Comparison of ENCODE assay signal across 9 cellular contexts in genomic region chr1:111515291-111516007, GRCh38. TPM values are rescaled to one million over a fixed set of nuclear protein-coding genes. Genes with fewer than 3 reads are reported as not detected.
DNase-seq lines count a peak whose midpoint lies in the region; ATAC-seq and TF ChIP-seq lines count a peak whose summit lies in the region.
"Had no signal": no experiment of that assay in that cellular context is flagged by ENCODE, and none has a peak within 500 bp of the region (broad histone marks: within the 10 kb centered on the region; RNA-seq: fewer than 3 reads in every experiment).

No MANE protein-coding gene starts in this region.

- no peaks in the 10 kb centered on the region for H3F3A ChIP-seq in SK-N-SH (replicated peaks; ENCODE audit: insufficient read depth)

- no peak overlapping the region for H2AFZ ChIP-seq in SK-N-SH (ENCODE audit: low read depth)

- no peaks in the 10 kb centered on the region for H3K9me3 Mint-ChIP-seq in activated CD4-positive, alpha-beta T cell treated with anti-CD3 and anti-CD28 coated beads, Interleukin-2, amount 10 ng/mL, durations not matched to agents 7 days and 5 days

- H3K9me3 ChIP-seq in SK-N-SH: no peaks in the 10 kb centered on the region
- no peaks in the 10 kb centered on the region for H3K9me3 ChIP-seq in effector memory CD4-positive, alpha-beta T cell (ENCODE audit: control insufficient read depth, low read length)

- H3K27me3 ChIP-seq in SK-N-SH (ENCODE audit: insufficient read depth): no peaks in the 10 kb centered on the region
- H3K27me3 ChIP-seq in effector memory CD4-positive, alpha-beta T cell (replicated peaks; ENCODE audit: control insufficient read depth, insufficient read depth, low read length, poor library complexity, severe bottlenecking): no peaks in the 10 kb centered on the region

- no peak overlapping the region for H3K4me3 ChIP-seq in SK-N-SH (ENCODE audit: low read depth in 2 of 2, low read length in 1 of 2)
- H3K4me3 ChIP-seq in effector memory CD4-positive, alpha-beta T cell (ENCODE audit: insufficient read depth, low read depth, low read length, poor library complexity, severe bottlenecking): peak overlapping the region; percentile 36

- CTCF ChIA-PET in activated CD4-positive, alpha-beta T cell treated with anti-CD3 and anti-CD28 coated beads, Interleukin-2, amount 10 ng/mL, durations not matched to agents 7 days and 5 days (lab: Charles Lee): interaction anchor here (1.0 to 4.8 kb wide), 4 partner anchors 7 to 107 kb away, joined by 3 to 40 read pairs (median 4); no protein-coding TSS in a partner anchor
- CTCF ChIA-PET in SK-N-SH (lab: Yijun Ruan, JAX): interaction anchor here (0.7 to 0.9 kb wide), 2 partner anchors 33 to 254 kb away, joined by 3 read pairs; no protein-coding TSS in a partner anchor

- H4K20me1 ChIP-seq in SK-N-SH (ENCODE audit: insufficient read depth): no peaks in the 10 kb centered on the region

- no peak for ATAC-seq in HG03039 (IDR thresholded peaks at IDR 0.05; ENCODE audit: unreplicated experiment)

- H3K9ac ChIP-seq in SK-N-SH: no peak overlapping the region

- no peaks in the 10 kb centered on the region for H3K36me3 ChIP-seq in SK-N-SH (replicated peaks in 1 of 2; ENCODE audit: control insufficient read depth in 1 of 2, insufficient read depth in 2 of 2, low read length in 1 of 2)
- no peaks in the 10 kb centered on the region for H3K36me3 ChIP-seq in effector memory CD4-positive, alpha-beta T cell (ENCODE audit: control insufficient read depth, insufficient read depth, low read length)

- no peak overlapping the region for H3K4me3 Mint-ChIP-seq in activated CD4-positive, alpha-beta T cell treated with anti-CD3 and anti-CD28 coated beads, Interleukin-2, amount 10 ng/mL, durations not matched to agents 7 days and 5 days

- no peaks in the 10 kb centered on the region for H3K27me3 Mint-ChIP-seq in activated CD4-positive, alpha-beta T cell treated with anti-CD3 and anti-CD28 coated beads, Interleukin-2, amount 10 ng/mL, durations not matched to agents 7 days and 5 days

- no peak overlapping the region for H3K4me2 ChIP-seq in SK-N-SH

- peaks cover 48% of the 10 kb centered on the region for H3K4me1 Mint-ChIP-seq in activated CD4-positive, alpha-beta T cell treated with anti-CD3 and anti-CD28 coated beads, Interleukin-2, amount 10 ng/mL, durations not matched to agents 7 days and 5 days

- POLR2A ChIA-PET in activated CD4-positive, alpha-beta T cell treated with anti-CD3 and anti-CD28 coated beads, Interleukin-2, amount 10 ng/mL, durations not matched to agents 7 days and 5 days (lab: Charles Lee): no interaction called here
- POLR2A ChIA-PET in SK-N-SH (lab: Yijun Ruan, JAX): no interaction called here

- 65% methylated on average over 24 of the region's 40 CpGs for WGBS in SK-N-SH (ENCODE audit: low lambda C conversion rate)

- TF ChIP-seq RAD21 in SK-N-SH (IDR thresholded peaks at IDR 0.05; ENCODE audit: low read length): no peak

- no peak overlapping the region for H3K27ac ChIP-seq in SK-N-SH (ENCODE audit: low read depth in 2 of 2, low read length in 1 of 2)
- no peak overlapping the region for H3K27ac ChIP-seq in effector memory CD4-positive, alpha-beta T cell (ENCODE audit: insufficient read depth, low read length, poor library complexity, severe bottlenecking)

- no peak for TF ChIP-seq EP300 in SK-N-SH (IDR thresholded peaks at IDR 0.05; ENCODE audit: borderline replicate concordance in 1 of 2, low read depth in 1 of 2, low read length in 1 of 2)

- DNase-seq in activated CD4-positive, alpha-beta T cell treated with anti-CD3 and anti-CD28 coated beads for 48 hours: peak; percentile 59
- no peak for DNase-seq in activated CD4-positive, alpha-beta T cell treated with anti-CD3 and anti-CD28 coated beads, Interleukin-2, amount 10 ng/mL, durations not matched to agents 7 days and 5 days
- DNase-seq in SK-N-SH: peak; percentile 39
- no peak for DNase-seq in effector memory CD4-positive, alpha-beta T cell
- peak; percentile 5 for DNase-seq in myocyte (ENCODE audit: low read depth)
- DNase-seq in COLO829 (ENCODE audit: low spot score): no peak
- DNase-seq in NCI-H2081 treated with DMSO at 0.1 percent for 48 hours (lab: John Stamatoyannopoulos, UW): no peak

- TF ChIP-seq CTCF in SK-N-SH (IDR thresholded peaks at IDR 0.05): no peak

- H3K79me2 ChIP-seq in SK-N-SH (ENCODE audit: insufficient read depth): no peaks in the 10 kb centered on the region

- no peaks in the 10 kb centered on the region for H3K36me3 Mint-ChIP-seq in activated CD4-positive, alpha-beta T cell treated with anti-CD3 and anti-CD28 coated beads, Interleukin-2, amount 10 ng/mL, durations not matched to agents 7 days and 5 days (ENCODE audit: low read depth)

- H3K9me2 ChIP-seq in SK-N-SH: no peaks in the 10 kb centered on the region

- H3K27ac Mint-ChIP-seq in activated CD4-positive, alpha-beta T cell treated with anti-CD3 and anti-CD28 coated beads, Interleukin-2, amount 10 ng/mL, durations not matched to agents 7 days and 5 days: no peak overlapping the region

- peaks cover 0 to 8% of the 10 kb centered on the region in 2 experiments; a peak in 1 of 4 replicates for H3K4me1 ChIP-seq in SK-N-SH (ENCODE audit: control insufficient read depth in 1 of 2, insufficient read depth in 2 of 2, low read depth in 1 of 2, low read length in 1 of 2)
- peaks cover 54% of the 10 kb centered on the region for H3K4me1 ChIP-seq in effector memory CD4-positive, alpha-beta T cell (ENCODE audit: control insufficient read depth, insufficient read depth, low read length, poor library complexity, severe bottlenecking)

TF ChIP-seq in SK-N-SH, 30 proteins besides CTCF, POLR2A, EP300 and RAD21 (continues in another document):
- TF ChIP-seq JUND (IDR thresholded peaks at IDR 0.05) (no peak), FOSL2 (IDR thresholded peaks at IDR 0.05; ENCODE audit: borderline replicate concordance, low read depth) (no peak), USF1 (IDR thresholded peaks at IDR 0.05; ENCODE audit: borderline replicate concordance, low read depth) (no peak), CHD2 (IDR thresholded peaks at IDR 0.05; ENCODE audit: low read length, partially characterized antibody) (no peak), ZBTB33 (IDR thresholded peaks at IDR 0.05; ENCODE audit: borderline replicate concordance, low read depth) (no peak), RCOR1 (IDR thresholded peaks at IDR 0.05; ENCODE audit: low read length) (no peak), RFX5 (IDR thresholded peaks at IDR 0.05; ENCODE audit: low read length) (no peak), FOXM1 (IDR thresholded peaks at IDR 0.05; ENCODE audit: low read depth) (no peak), FOXJ3 (CRISPR knock-in tag; IDR thresholded peaks at IDR 0.05) (no peak), RXRA (IDR thresholded peaks at IDR 0.05; ENCODE audit: borderline replicate concordance, low read depth) (no peak), SIN3A (IDR thresholded peaks at IDR 0.05; ENCODE audit: borderline replicate concordance, low read depth, low read length) (no peak), MAX (IDR thresholded peaks at IDR 0.05; ENCODE audit: low read depth) (no peak), MEF2A (IDR thresholded peaks at IDR 0.05; ENCODE audit: borderline replicate concordance, low read depth) (no peak)

RNA-seq across cellular contexts. Expression of gene ADORA3, which starts 12.0 kb away (rescaled TPM):
- total RNA-seq in activated CD4-positive, alpha-beta T cell treated with anti-CD3 and anti-CD28 coated beads, Interleukin-2, amount 10 ng/mL, durations not matched to agents 7 days and 5 days: under 1 TPM; 0.15 TPM
- not detected in 2 replicates for polyA plus RNA-seq in SK-N-SH (2012; rRNA removed)
- not detected in 2 replicates for polyA plus RNA-seq in SK-N-SH (2012; cell fraction: cytosol; rRNA removed)
- not detected in 2 replicates for polyA plus RNA-seq in SK-N-SH (2012; cell fraction: nucleus; rRNA removed)
- not detected in 2 replicates for total RNA-seq in myocyte
- not detected for polyA plus RNA-seq in myocyte (2012)
- total RNA-seq: activated CD8-positive, alpha-beta memory T cell treated with anti-CD3 and anti-CD28 coated beads for 36 hours had no signal

RNA-seq across cellular contexts. Expression of gene TMIGD3, which starts 12.0 kb away (rescaled TPM):
- total RNA-seq in activated CD4-positive, alpha-beta T cell treated with anti-CD3 and anti-CD28 coated beads, Interleukin-2, amount 10 ng/mL, durations not matched to agents 7 days and 5 days: not detected
- polyA plus RNA-seq in SK-N-SH (2012; rRNA removed): not detected in 2 replicates
- polyA plus RNA-seq in SK-N-SH (2012; cell fraction: cytosol; rRNA removed): not detected in 2 replicates
- polyA plus RNA-seq in SK-N-SH (2012; cell fraction: nucleus; rRNA removed): not detected in 2 replicates
- total RNA-seq in myocyte: not detected in 2 replicates
- polyA plus RNA-seq in myocyte (2012): not detected

RNA-seq across cellular contexts. Expression of gene C1orf162, which starts 41.7 kb away (rescaled TPM):
- 10 to 100 TPM; 34.5 to 49.8 TPM for total RNA-seq in activated CD4-positive, alpha-beta T cell treated with anti-CD3 and anti-CD28 coated beads, Interleukin-2, amount 10 ng/mL, durations not matched to agents 7 days and 5 days
- polyA plus RNA-seq in SK-N-SH (2012; rRNA removed): 0.13 and 0.16 TPM in 2 replicates
- polyA plus RNA-seq in SK-N-SH (2012; cell fraction: cytosol; rRNA removed): 0.04 and 0.08 TPM in 2 replicates
- 1.3 and 1.4 TPM in 2 replicates for polyA plus RNA-seq in SK-N-SH (2012; cell fraction: nucleus; rRNA removed)
- 0.36 and 0.45 TPM in 2 replicates for total RNA-seq in myocyte
- 0.33 TPM for polyA plus RNA-seq in myocyte (2012)

Comparison
In these comparisons a context has a peak if more than half of its experiments do, and no peak if none do; other contexts are left out.
1. DNase-seq: peak in activated CD4-positive, alpha-beta T cell treated with anti-CD3 and anti-CD28 coated beads for 48 hours (single experiment), SK-N-SH (single experiment) and myocyte (single experiment); none in activated CD4-positive, alpha-beta T cell treated with anti-CD3 and anti-CD28 coated beads, Interleukin-2, amount 10 ng/mL, durations not matched to agents 7 days and 5 days (single experiment), effector memory CD4-positive, alpha-beta T cell (0 of 3), COLO829 (single experiment) and NCI-H2081 treated with DMSO at 0.1 percent for 48 hours (single experiment).
2. RNA of gene C1orf162, which starts 41.7 kb away (total RNA-seq): 34.5 to 49.8 TPM in activated CD4-positive, alpha-beta T cell treated with anti-CD3 and anti-CD28 coated beads, Interleukin-2, amount 10 ng/mL, durations not matched to agents 7 days and 5 days; 0.36 to 0.45 TPM in myocyte; every median in the first group is over 10 times any median in the second.